ENCODE assay signal across 8 cellular contexts in the genomic region with DNA sequence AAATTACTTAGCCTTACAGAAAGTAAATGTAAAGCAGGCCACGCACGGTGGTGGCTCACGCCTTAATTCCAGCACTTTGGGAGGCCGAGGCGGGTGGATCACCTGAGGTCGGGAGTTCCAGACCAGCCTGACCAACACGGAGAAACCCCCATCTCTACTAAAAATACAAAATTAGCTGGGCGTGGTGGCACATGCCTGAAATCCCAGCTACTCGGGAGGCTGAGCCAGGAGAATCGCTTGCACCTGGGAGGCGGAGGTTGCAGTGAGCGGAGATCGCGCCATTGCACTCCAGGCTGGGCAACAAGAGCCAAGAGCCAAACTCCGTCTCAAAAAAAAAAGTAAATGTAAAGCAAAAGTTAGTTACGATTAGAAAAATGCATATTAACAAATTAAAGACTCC. TPM values are rescaled to one million over a fixed set of nuclear protein-coding genes. Genes with fewer than 3 reads are reported as not detected.
DNase-seq lines count a peak whose midpoint lies in the region; ATAC-seq and TF ChIP-seq lines count a peak whose summit lies in the region.
"Not testable (repeated sequence)": the region's sequence is repeated elsewhere in the genome, so short reads cannot be mapped to it uniquely, and the experiment has no call there.

No MANE protein-coding gene starts in this region.

- not testable (repeated sequence) for H3K9me3 Mint-ChIP-seq in activated CD8-positive, alpha-beta memory T cell treated with anti-CD3 and anti-CD28 coated beads, Interleukin-2, amount 10 ng/mL, durations not matched to agents 7 days and 5 days (ENCODE audit: low read depth); mesothelial cell of epicardium

- H3K36me3 ChIP-seq in DOHH2 (ENCODE audit: control insufficient read depth, low read length); NT2/D1 (ENCODE audit: insufficient read depth, insufficient read length, low read length); upper lobe of right lung: not testable (repeated sequence)

- H3K36me3 Mint-ChIP-seq in activated CD8-positive, alpha-beta memory T cell treated with anti-CD3 and anti-CD28 coated beads, Interleukin-2, amount 10 ng/mL, durations not matched to agents 7 days and 5 days; mesothelial cell of epicardium: not testable (repeated sequence)

- ATAC-seq in activated CD8-positive, alpha-beta memory T cell treated with anti-CD3 and anti-CD28 coated beads, Interleukin-2, amount 10 ng/mL, durations not matched to agents 7 days and 5 days; upper lobe of right lung: not testable (repeated sequence)

- intact Hi-C loops in upper lobe of right lung (cut with DNase I) = loop anchor here (10.0 kb wide), 1 partner anchor 164 kb away; a partner anchor contains a TSS

- not testable (repeated sequence) for H4K20me1 ChIP-seq in DOHH2 (ENCODE audit: control insufficient read depth, insufficient read depth, low read depth, low read length)

- H3K9me2 ChIP-seq in DOHH2 (replicated peaks; ENCODE audit: control insufficient read depth, low read length) = not testable (repeated sequence)

- not testable (repeated sequence) for H3K79me2 ChIP-seq in DOHH2 (ENCODE audit: control insufficient read depth, low read length)

- CTCF ChIA-PET in activated CD8-positive, alpha-beta memory T cell treated with anti-CD3 and anti-CD28 coated beads, Interleukin-2, amount 10 ng/mL, durations not matched to agents 7 days and 5 days (lab: Charles Lee) = interaction anchor here (0.7 to 12.7 kb wide), 10 partner anchors 11 to 224 kb away, joined by 3 to 215 read pairs (median 3); a partner anchor contains a TSS

- H3K27ac ChIP-seq in DOHH2 (ENCODE audit: low read depth, low read length) = not testable (repeated sequence)
- H3K27ac ChIP-seq in caudate nucleus (ENCODE audit: low read depth, low read length) (peak overlapping the region; percentile 71), upper lobe of right lung (peak overlapping the region; percentile 98)

- DNase-seq in NT2/D1 (ENCODE audit: low read depth, low spot score); caudate nucleus (lab: John Stamatoyannopoulos, UW); foreskin fibroblast; mesothelial cell of epicardium (ENCODE audit: low spot score in 2 of 2, unreplicated experiment in 2 of 2); retinal pigment epithelial cell (ENCODE audit: low read depth); upper lobe of right lung: not testable (repeated sequence)
- peak; percentile 35 for DNase-seq in activated CD8-positive, alpha-beta memory T cell treated with anti-CD3 and anti-CD28 coated beads, Interleukin-2, amount 10 ng/mL, durations not matched to agents 7 days and 5 days

- peak overlapping the region; percentile 85 for H3K4me3 ChIP-seq in DOHH2 (ENCODE audit: low read length)
- H3K4me3 ChIP-seq in NT2/D1 (ENCODE audit: insufficient read length, low read depth) = peak overlapping the region; percentile 98
- peak overlapping the region; percentile 36 to 89 for H3K4me3 ChIP-seq in foreskin fibroblast (ENCODE audit: low read depth in 1 of 2, low read length in 2 of 2)
- H3K4me3 ChIP-seq in retinal pigment epithelial cell (ENCODE audit: low read length) = peak overlapping the region; percentile 66
- peak overlapping the region; percentile 61 for H3K4me3 ChIP-seq in upper lobe of right lung

- peaks cover 15% of the 10 kb centered on the region for H3K4me1 ChIP-seq in DOHH2 (ENCODE audit: control insufficient read depth, low read length)
- H3K4me1 ChIP-seq in NT2/D1 (ENCODE audit: insufficient read depth, insufficient read length) = not testable (repeated sequence)
- peaks cover 11% of the 10 kb centered on the region for H3K4me1 ChIP-seq in upper lobe of right lung

- H3K9ac ChIP-seq in NT2/D1 (ENCODE audit: insufficient read length, low read depth) = peak overlapping the region; percentile 92

- H3K4me2 ChIP-seq in DOHH2 (ENCODE audit: low read length) = peak overlapping the region; percentile 83

- peak overlapping the region; percentile 98 for H3K27ac Mint-ChIP-seq in activated CD8-positive, alpha-beta memory T cell treated with anti-CD3 and anti-CD28 coated beads, Interleukin-2, amount 10 ng/mL, durations not matched to agents 7 days and 5 days
- H3K27ac Mint-ChIP-seq in mesothelial cell of epicardium = peak overlapping the region; percentile 98

- peak overlapping the region; percentile 91 for H3K4me3 Mint-ChIP-seq in activated CD8-positive, alpha-beta memory T cell treated with anti-CD3 and anti-CD28 coated beads, Interleukin-2, amount 10 ng/mL, durations not matched to agents 7 days and 5 days
- peak overlapping the region; percentile 84 for H3K4me3 Mint-ChIP-seq in mesothelial cell of epicardium

- H3K4me1 Mint-ChIP-seq in activated CD8-positive, alpha-beta memory T cell treated with anti-CD3 and anti-CD28 coated beads, Interleukin-2, amount 10 ng/mL, durations not matched to agents 7 days and 5 days = peaks cover 37% of the 10 kb centered on the region
- H3K4me1 Mint-ChIP-seq in mesothelial cell of epicardium = not testable (repeated sequence)

- H3K9me3 ChIP-seq in DOHH2 (ENCODE audit: control insufficient read depth, insufficient read depth, low read length); NT2/D1 (ENCODE audit: insufficient read depth, low read length); upper lobe of right lung: not testable (repeated sequence)

- not testable (repeated sequence) for H3F3A ChIP-seq in DOHH2 (ENCODE audit: control insufficient read depth, insufficient read depth)

- TF ChIP-seq CTCF in DOHH2 (IDR thresholded peaks at IDR 0.05; ENCODE audit: low read depth, low read length, poor library complexity, severe bottlenecking); foreskin fibroblast (IDR thresholded peaks at IDR 0.05; ENCODE audit: low read depth, low read length); mesothelial cell of epicardium (IDR thresholded peaks at IDR 0.05; ENCODE audit: unreplicated experiment); retinal pigment epithelial cell (conservative IDR thresholded peaks at IDR 0.05; ENCODE audit: low read depth, low read length); upper lobe of right lung (IDR thresholded peaks at IDR 0.05): not testable (repeated sequence)

- H3K27me3 Mint-ChIP-seq in activated CD8-positive, alpha-beta memory T cell treated with anti-CD3 and anti-CD28 coated beads, Interleukin-2, amount 10 ng/mL, durations not matched to agents 7 days and 5 days; mesothelial cell of epicardium (ENCODE audit: low read depth): not testable (repeated sequence)

- not testable (repeated sequence) for H3K27me3 ChIP-seq in DOHH2 (ENCODE audit: control insufficient read depth, low read length); NT2/D1 (ENCODE audit: insufficient read depth, insufficient read length); upper lobe of right lung

RNA-seq across cellular contexts. Expression of a gene that starts 21.5 kb away (rescaled TPM):
- not detected for total RNA-seq in activated CD8-positive, alpha-beta memory T cell treated with anti-CD3 and anti-CD28 coated beads, Interleukin-2, amount 10 ng/mL, durations not matched to agents 7 days and 5 days
- total RNA-seq in mesothelial cell of epicardium (not detected in 3 replicates), upper lobe of right lung (not detected)
